Comparison of ENCODE assay signal across 9 cellular contexts in the genomic region with DNA sequence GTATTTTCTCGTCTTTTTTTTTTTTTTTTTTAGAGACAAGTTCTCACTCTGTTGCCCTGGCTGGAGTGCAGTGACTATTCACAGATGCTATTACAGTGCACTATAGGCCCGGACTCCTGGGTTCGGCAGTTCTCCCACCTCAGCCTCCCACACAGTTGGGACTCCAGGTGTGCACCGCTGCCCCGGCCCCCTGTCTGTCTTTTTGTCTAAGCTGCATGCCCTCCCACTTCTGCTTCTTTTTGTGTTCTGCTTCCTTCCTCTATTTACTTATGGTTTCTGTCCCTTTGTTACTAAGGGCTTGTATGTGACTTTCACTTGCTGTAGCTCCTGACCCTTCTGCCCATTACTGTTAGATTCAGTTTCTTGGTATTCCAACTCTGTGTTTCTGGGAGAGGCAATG. TPM values are rescaled to one million over a fixed set of nuclear protein-coding genes. Genes with fewer than 3 reads are reported as not detected.
DNase-seq lines count a peak whose midpoint lies in the region; ATAC-seq and TF ChIP-seq lines count a peak whose summit lies in the region.
"Had no signal": no experiment of that assay in that cellular context is flagged by ENCODE, and none has a peak within 500 bp of the region (broad histone marks: within the 10 kb centered on the region; RNA-seq: fewer than 3 reads in every experiment).

No MANE protein-coding gene starts in this region.

- no peak for TF ChIP-seq POLR2A in testis (IDR thresholded peaks at IDR 0.05)

- H3K4me1 ChIP-seq in testis, result peaks cover 51% of the 10 kb centered on the region

- H3K4me3 ChIP-seq in testis, result no peak overlapping the region
- H3K4me3 ChIP-seq: SK-N-MC had no signal

- peak overlapping the region; percentile 86 for H3K27ac Mint-ChIP-seq in activated naive CD4-positive, alpha-beta T cell treated with anti-CD3 and anti-CD28 coated beads, Interleukin-2, amount 10 ng/mL, durations not matched to agents 7 days and 5 days
- peak overlapping the region; percentile 92 for H3K27ac Mint-ChIP-seq in activated T-helper 1 cell treated with anti-CD3 and anti-CD28 coated beads, Interleukin-12 subunit alpha, Interleukin-12 subunit beta, Interleukin-2, Interleukin-4 antibody, amounts not matched to agents 30 ng/mL and 10 ng/mL and 1 ng/mL, durations not matched to agents 14 hours and 24 hours and 36 hours

- peak overlapping the region; percentile 73 for H3K4me3 Mint-ChIP-seq in activated naive CD4-positive, alpha-beta T cell treated with anti-CD3 and anti-CD28 coated beads, Interleukin-2, amount 10 ng/mL, durations not matched to agents 7 days and 5 days
- peak overlapping the region; percentile 81 for H3K4me3 Mint-ChIP-seq in activated T-helper 1 cell treated with anti-CD3 and anti-CD28 coated beads, Interleukin-12 subunit alpha, Interleukin-12 subunit beta, Interleukin-2, Interleukin-4 antibody, amounts not matched to agents 30 ng/mL and 10 ng/mL and 1 ng/mL, durations not matched to agents 14 hours and 24 hours and 36 hours

- WGBS in testis, 2 donors, result 71 to 80% methylated on average over 5 of the region's 5 CpGs

- CTCF ChIA-PET in activated naive CD4-positive, alpha-beta T cell treated with anti-CD3 and anti-CD28 coated beads, Interleukin-2, amount 10 ng/mL, durations not matched to agents 7 days and 5 days (lab: Charles Lee), result interaction anchor here (0.9 to 4.4 kb wide), 9 partner anchors 8 to 26 kb away, joined by 3 to 41 read pairs (median 9); partner anchors contain the start of genes PRMT7, SLC7A6 and SLC7A6OS

- H3K27me3 Mint-ChIP-seq in activated naive CD4-positive, alpha-beta T cell treated with anti-CD3 and anti-CD28 coated beads, Interleukin-2, amount 10 ng/mL, durations not matched to agents 7 days and 5 days, result no peaks in the 10 kb centered on the region
- no peaks in the 10 kb centered on the region for H3K27me3 Mint-ChIP-seq in activated T-helper 1 cell treated with anti-CD3 and anti-CD28 coated beads, Interleukin-12 subunit alpha, Interleukin-12 subunit beta, Interleukin-2, Interleukin-4 antibody, amounts not matched to agents 30 ng/mL and 10 ng/mL and 1 ng/mL, durations not matched to agents 14 hours and 24 hours and 36 hours (ENCODE audit: insufficient read depth)

- H3K9me3 Mint-ChIP-seq in activated naive CD4-positive, alpha-beta T cell treated with anti-CD3 and anti-CD28 coated beads, Interleukin-2, amount 10 ng/mL, durations not matched to agents 7 days and 5 days, result no peaks in the 10 kb centered on the region
- H3K9me3 Mint-ChIP-seq in activated T-helper 1 cell treated with anti-CD3 and anti-CD28 coated beads, Interleukin-12 subunit alpha, Interleukin-12 subunit beta, Interleukin-2, Interleukin-4 antibody, amounts not matched to agents 30 ng/mL and 10 ng/mL and 1 ng/mL, durations not matched to agents 14 hours and 24 hours and 36 hours, result no peaks in the 10 kb centered on the region

- intact Hi-C loops in activated T-helper 1 cell treated with anti-CD3 and anti-CD28 coated beads, Interleukin-12 subunit alpha, Interleukin-12 subunit beta, Interleukin-2, Interleukin-4 antibody, amounts not matched to agents 30 ng/mL and 10 ng/mL and 1 ng/mL, durations not matched to agents 14 hours and 24 hours and 36 hours (cut with micrococcal nuclease), result loop anchor here (1.0 to 10.0 kb wide), 5 partner anchors 10 to 900 kb away; partner anchors contain the start of genes SLC7A6 and SNTB2
- intact Hi-C loops in testis (cut with DNase I; ENCODE audit: low total_unique reads), result no loop called here

- no peaks in the 10 kb centered on the region for H3K27me3 ChIP-seq in testis

- ATAC-seq in HG03139 (IDR thresholded peaks at IDR 0.05; ENCODE audit: unreplicated experiment), result peak; percentile 43

- H3K27ac ChIP-seq in testis, result peak overlapping the region; percentile 39 to 90
- H3K27ac ChIP-seq: SK-N-MC had no signal

- no peak for TF ChIP-seq CTCF in testis (IDR thresholded peaks at IDR 0.05)

- peaks cover 92% of the 10 kb centered on the region for H3K4me1 Mint-ChIP-seq in activated naive CD4-positive, alpha-beta T cell treated with anti-CD3 and anti-CD28 coated beads, Interleukin-2, amount 10 ng/mL, durations not matched to agents 7 days and 5 days
- H3K4me1 Mint-ChIP-seq in activated T-helper 1 cell treated with anti-CD3 and anti-CD28 coated beads, Interleukin-12 subunit alpha, Interleukin-12 subunit beta, Interleukin-2, Interleukin-4 antibody, amounts not matched to agents 30 ng/mL and 10 ng/mL and 1 ng/mL, durations not matched to agents 14 hours and 24 hours and 36 hours (ENCODE audit: low read depth), result peaks cover 92% of the 10 kb centered on the region

- no peaks in the 10 kb centered on the region for H3K9me3 ChIP-seq in testis

- no peak for DNase-seq in activated naive CD4-positive, alpha-beta T cell treated with anti-CD3 and anti-CD28 coated beads, Interleukin-2, amount 10 ng/mL, durations not matched to agents 7 days and 5 days
- DNase-seq in activated naive CD4-positive, alpha-beta T cell treated with Interleukin-2 at 50 U/mL for 16 hours, result no peak
- no peak for DNase-seq in activated T-helper 1 cell treated with anti-CD3 and anti-CD28 coated beads, Interleukin-12 subunit alpha, Interleukin-12 subunit beta, Interleukin-2, Interleukin-4 antibody, amounts not matched to agents 30 ng/mL and 10 ng/mL and 1 ng/mL, durations not matched to agents 14 hours and 24 hours and 36 hours (ENCODE audit: low spot score)
- DNase-seq in testis (no peak), NCI-H1048 (lab: John Stamatoyannopoulos, UW) (no peak), cerebellar nuclear complex (lab: John Stamatoyannopoulos, UW) (no peak), NCI-H1436 (lab: John Stamatoyannopoulos, UW) (no peak)

- peaks cover 73% of the 10 kb centered on the region for H3K36me3 Mint-ChIP-seq in activated naive CD4-positive, alpha-beta T cell treated with anti-CD3 and anti-CD28 coated beads, Interleukin-2, amount 10 ng/mL, durations not matched to agents 7 days and 5 days
- peaks cover 71% of the 10 kb centered on the region for H3K36me3 Mint-ChIP-seq in activated T-helper 1 cell treated with anti-CD3 and anti-CD28 coated beads, Interleukin-12 subunit alpha, Interleukin-12 subunit beta, Interleukin-2, Interleukin-4 antibody, amounts not matched to agents 30 ng/mL and 10 ng/mL and 1 ng/mL, durations not matched to agents 14 hours and 24 hours and 36 hours (ENCODE audit: low read depth)

- no peaks in the 10 kb centered on the region for H3K36me3 ChIP-seq in testis (ENCODE audit: low read depth, missing control alignments)

RNA-seq across cellular contexts. Expression of gene SLC7A6, which starts 20.5 kb away (rescaled TPM):
- 139 and 143 TPM in 2 replicates for total RNA-seq in activated T-helper 1 cell treated with anti-CD3 and anti-CD28 coated beads, Interleukin-12 subunit alpha, Interleukin-12 subunit beta, Interleukin-2, Interleukin-4 antibody, amounts not matched to agents 30 ng/mL and 10 ng/mL and 1 ng/mL, durations not matched to agents 14 hours and 24 hours and 36 hours
- 10 to 100 TPM; 42.2 to 48.6 TPM for total RNA-seq in testis
- polyA plus RNA-seq in testis (ENCODE audit: insufficient read depth, low read depth, low replicate concordance), result 28.6 TPM

RNA-seq across cellular contexts. Expression of gene SLC7A6OS, which starts 25.9 kb away (rescaled TPM):
- total RNA-seq in activated T-helper 1 cell treated with anti-CD3 and anti-CD28 coated beads, Interleukin-12 subunit alpha, Interleukin-12 subunit beta, Interleukin-2, Interleukin-4 antibody, amounts not matched to agents 30 ng/mL and 10 ng/mL and 1 ng/mL, durations not matched to agents 14 hours and 24 hours and 36 hours, result 26.5 and 27.6 TPM in 2 replicates
- 10 to 100 TPM; 24.3 to 25.8 TPM for total RNA-seq in testis
- 14.7 TPM for polyA plus RNA-seq in testis (ENCODE audit: insufficient read depth, low read depth, low replicate concordance)

RNA-seq across cellular contexts. Expression of gene PRMT7, which starts 26.0 kb away (rescaled TPM):
- 80.6 and 85.2 TPM in 2 replicates for total RNA-seq in activated T-helper 1 cell treated with anti-CD3 and anti-CD28 coated beads, Interleukin-12 subunit alpha, Interleukin-12 subunit beta, Interleukin-2, Interleukin-4 antibody, amounts not matched to agents 30 ng/mL and 10 ng/mL and 1 ng/mL, durations not matched to agents 14 hours and 24 hours and 36 hours
- 100 to 1,000 TPM in 1 of 2 donors, 10 to 100 TPM in 1; 99.3 to 111 TPM for total RNA-seq in testis
- polyA plus RNA-seq in testis (ENCODE audit: insufficient read depth, low read depth, low replicate concordance), result 47.9 TPM

RNA-seq across cellular contexts. Expression of gene PLA2G15, which starts 39.7 kb away (rescaled TPM):
- total RNA-seq in activated T-helper 1 cell treated with anti-CD3 and anti-CD28 coated beads, Interleukin-12 subunit alpha, Interleukin-12 subunit beta, Interleukin-2, Interleukin-4 antibody, amounts not matched to agents 30 ng/mL and 10 ng/mL and 1 ng/mL, durations not matched to agents 14 hours and 24 hours and 36 hours, result 8.6 and 8.8 TPM in 2 replicates
- total RNA-seq in testis, result 10 to 100 TPM; 37.2 to 44.7 TPM
- polyA plus RNA-seq in testis (ENCODE audit: insufficient read depth, low read depth, low replicate concordance), result 27.3 TPM

RNA-seq across cellular contexts. Expression of gene ESRP2, which starts 48.9 kb away (rescaled TPM):
- 0.10 and 0.12 TPM in 2 replicates for total RNA-seq in activated T-helper 1 cell treated with anti-CD3 and anti-CD28 coated beads, Interleukin-12 subunit alpha, Interleukin-12 subunit beta, Interleukin-2, Interleukin-4 antibody, amounts not matched to agents 30 ng/mL and 10 ng/mL and 1 ng/mL, durations not matched to agents 14 hours and 24 hours and 36 hours
- 10 to 100 TPM; 12.8 to 14.6 TPM for total RNA-seq in testis
- 30.6 TPM for polyA plus RNA-seq in testis (ENCODE audit: insufficient read depth, low read depth, low replicate concordance)
